28 cellular contexts compared by ENCODE assay signal in the genomic region with DNA sequence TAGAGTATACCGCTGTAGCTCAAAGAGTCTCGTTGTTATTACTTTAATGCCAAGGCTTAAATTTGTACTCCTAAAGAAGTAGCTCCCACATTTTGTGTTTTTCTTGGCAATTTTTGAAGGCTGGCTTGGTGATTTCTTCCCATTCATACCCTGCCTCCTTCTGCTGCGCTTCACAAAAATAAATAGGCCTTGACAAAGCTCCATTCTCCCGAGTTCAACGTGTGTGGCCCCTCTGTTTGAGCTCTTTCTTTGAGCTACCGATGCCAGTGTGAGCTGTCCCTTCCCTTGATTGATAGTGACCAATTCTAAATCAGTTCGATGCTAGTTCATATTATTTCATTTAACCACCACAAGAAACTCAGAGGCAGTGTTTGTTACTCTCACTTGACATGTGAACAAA.
"Had no signal": no experiment of that assay in that cellular context is flagged by ENCODE, and none has a peak within 500 bp of the region (broad histone marks: within the 10 kb centered on the region; RNA-seq: fewer than 3 reads in every experiment).

No MANE protein-coding gene starts in this region.

- H3K27me3 ChIP-seq: adrenal gland, Peyer's patch had no signal

- H3K27ac ChIP-seq: adrenal gland, KMS-11, Peyer's patch, RWPE1, WERI-Rb-1 had no signal

- H3K27ac Mint-ChIP-seq: activated CD4-positive, alpha-beta T cell treated with anti-CD3 and anti-CD28 coated beads, Interleukin-2, amount 10 ng/mL, durations not matched to agents 24 days and 14 days; activated CD8-positive, alpha-beta T cell treated with anti-CD3 and anti-CD28 coated beads, Interleukin-2, amount 10 ng/mL, durations not matched to agents 7 days and 5 days; activated naive CD4-positive, alpha-beta T cell treated with anti-CD3 and anti-CD28 coated beads for 36 hours; activated naive CD4-positive, alpha-beta T cell treated with anti-CD3 and anti-CD28 coated beads, Interleukin-2, amount 50 U/mL, for 72 hours; activated T-cell treated with anti-CD3 and anti-CD28 coated beads, Interleukin-2, amount 50 U/mL, for 24 hours; brain had no signal

- H3K4me1 Mint-ChIP-seq: activated CD4-positive, alpha-beta T cell treated with anti-CD3 and anti-CD28 coated beads, Interleukin-2, amount 10 ng/mL, durations not matched to agents 24 days and 14 days had no signal

- H3K36me3 Mint-ChIP-seq: activated naive CD4-positive, alpha-beta T cell treated with anti-CD3 and anti-CD28 coated beads, Interleukin-2, amount 50 U/mL, for 72 hours had no signal

- ATAC-seq: activated CD8-positive, alpha-beta T cell treated with anti-CD3 and anti-CD28 coated beads, Interleukin-2, amount 10 ng/mL, durations not matched to agents 7 days and 5 days; activated naive CD4-positive, alpha-beta T cell treated with anti-CD3 and anti-CD28 coated beads, Interleukin-2, amount 50 U/mL, for 72 hours; PC-3; Right ventricle myocardium inferior had no signal

- H3K9me3 ChIP-seq: Peyer's patch had no signal

- H3K4me3 ChIP-seq: adrenal gland, Peyer's patch had no signal

- H3K36me3 ChIP-seq: adrenal gland, Peyer's patch, WERI-Rb-1 had no signal

- DNase-seq: activated CD4-positive, alpha-beta T cell treated with anti-CD3 and anti-CD28 coated beads, Interleukin-2, amount 10 ng/mL, durations not matched to agents 24 days and 14 days; activated CD4-positive, alpha-beta T cell treated with anti-CD3 and anti-CD28 coated beads, Interleukin-2, amount 50 U/mL, for 48 hours; activated CD8-positive, alpha-beta T cell treated with anti-CD3 and anti-CD28 coated beads, Interleukin-2, amount 10 ng/mL, durations not matched to agents 7 days and 5 days; activated gamma-delta T cell treated with Interleukin-2 at 50 U/mL for 16 hours; activated naive CD4-positive, alpha-beta T cell treated with anti-CD3 and anti-CD28 coated beads for 36 hours; activated T-cell treated with anti-CD3 and anti-CD28 coated beads, Interleukin-2, amount 50 U/mL, for 24 hours; adrenal gland; caudate nucleus; MM.1S; MV-4-11; NCI-H1092; NCI-H1436 treated with DMSO at 0.1 percent for 48 hours; NCI-H1694 treated with DMSO at 0.1 percent for 48 hours; NCI-H2029; NCI-H345; NCI-H526; NCI-H748 treated with DMSO at 0.1 percent for 48 hours; NK-92 treated with Interleukin-12 subunit alpha and Interleukin-12 subunit beta, amount 100 ng/mL, for 24 hours; PC-3; Peyer's patch; SIG-M5; T1000; WERI-Rb-1 had no signal

- H3K9me3 Mint-ChIP-seq: activated CD4-positive, alpha-beta T cell treated with anti-CD3 and anti-CD28 coated beads, Interleukin-2, amount 10 ng/mL, durations not matched to agents 24 days and 14 days; activated naive CD4-positive, alpha-beta T cell treated with anti-CD3 and anti-CD28 coated beads for 36 hours; activated naive CD4-positive, alpha-beta T cell treated with anti-CD3 and anti-CD28 coated beads, Interleukin-2, amount 50 U/mL, for 72 hours; activated T-cell treated with anti-CD3 and anti-CD28 coated beads, Interleukin-2, amount 50 U/mL, for 24 hours had no signal

- H3K27me3 Mint-ChIP-seq: activated CD4-positive, alpha-beta T cell treated with anti-CD3 and anti-CD28 coated beads, Interleukin-2, amount 10 ng/mL, durations not matched to agents 24 days and 14 days; activated T-cell treated with anti-CD3 and anti-CD28 coated beads, Interleukin-2, amount 50 U/mL, for 24 hours; brain had no signal

- H3K4me1 ChIP-seq: adrenal gland, Peyer's patch had no signal

- H3K4me3 Mint-ChIP-seq: activated CD4-positive, alpha-beta T cell treated with anti-CD3 and anti-CD28 coated beads, Interleukin-2, amount 10 ng/mL, durations not matched to agents 24 days and 14 days; activated CD8-positive, alpha-beta T cell treated with anti-CD3 and anti-CD28 coated beads, Interleukin-2, amount 10 ng/mL, durations not matched to agents 7 days and 5 days; activated naive CD4-positive, alpha-beta T cell treated with anti-CD3 and anti-CD28 coated beads for 36 hours; activated T-cell treated with anti-CD3 and anti-CD28 coated beads, Interleukin-2, amount 50 U/mL, for 24 hours; brain had no signal
